Comparison of ENCODE assay signal across 1 cellular context in the genomic region with DNA sequence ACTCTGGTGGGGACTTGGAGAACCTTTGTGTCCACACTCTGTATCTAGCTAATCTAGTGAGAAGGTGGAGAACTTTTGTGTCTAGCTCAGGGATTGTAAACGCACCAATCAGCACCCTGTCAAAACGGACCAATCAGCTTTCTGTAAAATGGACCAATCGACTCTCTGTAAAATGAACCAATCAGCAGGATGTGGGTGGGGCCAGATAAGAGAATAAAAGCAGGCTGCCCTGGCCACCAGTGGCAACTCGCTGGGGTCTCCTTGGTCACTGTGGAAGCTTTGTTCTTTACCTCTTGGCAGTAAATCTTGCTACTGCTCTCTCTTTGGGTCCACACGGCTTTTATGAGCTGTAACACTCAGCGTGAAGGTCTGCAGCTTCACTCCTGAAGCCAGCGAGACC. TPM values are rescaled to one million over a fixed set of nuclear protein-coding genes. Genes with fewer than 3 reads are reported as not detected.
"Had no signal": no experiment of that assay in that cellular context is flagged by ENCODE, and none has a peak within 500 bp of the region (broad histone marks: within the 10 kb centered on the region; RNA-seq: fewer than 3 reads in every experiment).

No MANE protein-coding gene starts in this region.

RNA-seq across cellular contexts. Expression of gene TNFSF11, which starts 13.6 kb away (rescaled TPM):
- total RNA-seq: G401 had no signal
